ENCODE assay signal across 1 cellular context in genomic region chr6:130204322-130204721, GRCh38.
TF ChIP-seq lines count a peak whose summit lies in the region.

No MANE protein-coding gene starts in this region.

TF ChIP-seq in H1, 55 proteins besides CTCF, POLR2A, EP300 and RAD21:
- no peak for TF ChIP-seq GTF2F1 (IDR thresholded peaks at IDR 0.05; ENCODE audit: borderline replicate concordance, low read depth, low read length)
- no peak for TF ChIP-seq SP2 (IDR thresholded peaks at IDR 0.05; ENCODE audit: low read length)
- TF ChIP-seq RBBP5 (IDR thresholded peaks at IDR 0.05; ENCODE audit: borderline replicate concordance, low read depth, low read length), result no peak
- no peak for TF ChIP-seq RNF2 (IDR thresholded peaks at IDR 0.05; ENCODE audit: borderline replicate concordance, low read depth, low read length, missing control alignments, poor library complexity, severe bottlenecking)
- TF ChIP-seq NRF1 (IDR thresholded peaks at IDR 0.05; ENCODE audit: low read depth, low read length), result no peak
- TF ChIP-seq CTBP2 (IDR thresholded peaks at IDR 0.05; ENCODE audit: borderline replicate concordance, insufficient read depth, insufficient read length, low read length), result no peak
- no peak for TF ChIP-seq MAFK (IDR thresholded peaks at IDR 0.05; ENCODE audit: low read depth, low read length)
- no peak for TF ChIP-seq EZH2 (IDR thresholded peaks at IDR 0.05; ENCODE audit: low read depth, low read length, severe bottlenecking)
- TF ChIP-seq BRCA1 (IDR thresholded peaks at IDR 0.05; ENCODE audit: low read depth, low read length), result no peak
- TF ChIP-seq ATF2 (IDR thresholded peaks at IDR 0.05; ENCODE audit: low read length), result no peak
- TF ChIP-seq RFX5 (IDR thresholded peaks at IDR 0.05; ENCODE audit: borderline replicate concordance, low read depth, low read length), result no peak
- TF ChIP-seq GABPA (IDR thresholded peaks at IDR 0.05; ENCODE audit: borderline replicate concordance, insufficient read depth, low read length), result no peak
- no peak for TF ChIP-seq TBP (IDR thresholded peaks at IDR 0.05; ENCODE audit: low read depth, low read length)
- no peak for TF ChIP-seq BACH1 (IDR thresholded peaks at IDR 0.05; ENCODE audit: low read length)
- no peak for TF ChIP-seq EGR1 (IDR thresholded peaks at IDR 0.05; ENCODE audit: borderline replicate concordance, low read depth, low read length)
- no peak for TF ChIP-seq USF2 (IDR thresholded peaks at IDR 0.05; ENCODE audit: low read length)
- TF ChIP-seq BCL11A (IDR thresholded peaks at IDR 0.05; ENCODE audit: low read depth in 2 of 2, low read length in 2 of 2), result no peak
- TF ChIP-seq SRF (IDR thresholded peaks at IDR 0.05; ENCODE audit: low read depth, low read length), result no peak
- no peak for TF ChIP-seq MAX (IDR thresholded peaks at IDR 0.05)
